In the genomic region with DNA sequence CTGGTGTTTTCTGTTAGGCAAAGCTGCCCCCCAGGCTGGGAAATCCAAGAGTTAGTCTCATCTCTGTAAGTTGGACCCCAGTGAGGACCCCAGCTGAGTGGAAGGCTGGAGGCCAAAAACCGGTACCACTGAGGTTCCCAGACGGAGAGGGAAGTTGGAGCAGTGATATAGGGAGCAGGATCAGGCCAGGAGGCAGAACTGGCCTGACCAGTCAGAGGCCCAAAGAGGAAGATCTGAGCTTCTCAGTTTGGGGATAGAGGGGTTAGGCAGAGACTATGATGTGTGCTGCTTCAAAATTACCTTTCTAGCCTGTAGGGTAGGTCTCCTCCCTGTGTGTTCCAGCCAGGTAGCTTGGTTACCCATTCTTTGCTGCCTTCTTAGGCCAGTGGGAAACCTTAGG, we compare ENCODE assay signal across 10 cellular contexts. TPM values are rescaled to one million over a fixed set of nuclear protein-coding genes. Genes with fewer than 3 reads are reported as not detected.
DNase-seq lines count a peak whose midpoint lies in the region; ATAC-seq and TF ChIP-seq lines count a peak whose summit lies in the region.
"Had no signal": no experiment of that assay in that cellular context is flagged by ENCODE, and none has a peak within 500 bp of the region (broad histone marks: within the 10 kb centered on the region; RNA-seq: fewer than 3 reads in every experiment).

No MANE protein-coding gene starts in this region.

- POLR2A ChIA-PET in A673 (lab: Charles Lee; ENCODE audit: low non-redundant PET), result no interaction called here
- POLR2A ChIA-PET in SK-N-SH (lab: Yijun Ruan, JAX), result no interaction called here

- no peak for TF ChIP-seq POLR2A in gastrocnemius medialis (IDR thresholded peaks at IDR 0.05)

- ATAC-seq in gastrocnemius medialis (no peak), HG03045 (IDR thresholded peaks at IDR 0.05; ENCODE audit: unreplicated experiment) (no peak), GM21390 (IDR thresholded peaks at IDR 0.05; ENCODE audit: unreplicated experiment) (no peak)
- ATAC-seq: SK-N-SH treated with all-trans-retinoic acid at 6 μM for 48 hours had no signal

- H3K9me3 ChIP-seq in A673 (ENCODE audit: low read depth, low read length, poor library complexity, severe bottlenecking) (no peaks in the 10 kb centered on the region), adipocyte (ENCODE audit: control insufficient read depth, low read length) (no peaks in the 10 kb centered on the region), hepatocyte (ENCODE audit: low read depth) (no peaks in the 10 kb centered on the region), gastrocnemius medialis (no peaks in the 10 kb centered on the region), SK-N-SH (no peaks in the 10 kb centered on the region)

- no peak for TF ChIP-seq RAD21 in SK-N-SH (IDR thresholded peaks at IDR 0.05; ENCODE audit: low read length)

- peaks cover 16% of the 10 kb centered on the region for H3K4me1 ChIP-seq in A673 (ENCODE audit: insufficient read depth, low read length, poor library complexity, severe bottlenecking)
- H3K4me1 ChIP-seq in adipocyte (ENCODE audit: control insufficient read depth, insufficient read depth, low read length), result peaks cover 29% of the 10 kb centered on the region
- H3K4me1 ChIP-seq in hepatocyte (ENCODE audit: insufficient read depth), result peaks cover 7% of the 10 kb centered on the region
- H3K4me1 ChIP-seq in gastrocnemius medialis, result peaks cover 76% of the 10 kb centered on the region in 2 donors
- peaks cover 2 to 8% of the 10 kb centered on the region in 2 experiments; a peak in 2 of 4 replicates for H3K4me1 ChIP-seq in SK-N-SH (ENCODE audit: control insufficient read depth in 1 of 2, insufficient read depth in 2 of 2, low read depth in 1 of 2, low read length in 1 of 2)

- no peak for TF ChIP-seq EP300 in SK-N-SH (IDR thresholded peaks at IDR 0.05; ENCODE audit: borderline replicate concordance in 1 of 2, low read depth in 1 of 2, low read length in 1 of 2)

- H3K9ac ChIP-seq in adipocyte (ENCODE audit: low read length) (peak overlapping the region; percentile 69), SK-N-SH (no peak overlapping the region)

- TF ChIP-seq CTCF in A673 (conservative IDR thresholded peaks at IDR 0.05; ENCODE audit: low read depth, low read length), result no peak
- no peak for TF ChIP-seq CTCF in hepatocyte (IDR thresholded peaks at IDR 0.05; ENCODE audit: poor library complexity)
- no peak for TF ChIP-seq CTCF in gastrocnemius medialis (IDR thresholded peaks at IDR 0.05 in 4 of 5, conservative IDR thresholded peaks at IDR 0.05 in 1 of 5)
- no peak for TF ChIP-seq CTCF in SK-N-SH (IDR thresholded peaks at IDR 0.05)

- H3K27me3 ChIP-seq in A673 (replicated peaks; ENCODE audit: insufficient read depth, low read depth, low read length, poor library complexity) (no peaks in the 10 kb centered on the region), adipocyte (replicated peaks; ENCODE audit: control insufficient read depth, insufficient read depth, low read length) (no peaks in the 10 kb centered on the region), hepatocyte (no peaks in the 10 kb centered on the region), gastrocnemius medialis (no peaks in the 10 kb centered on the region), SK-N-SH (ENCODE audit: insufficient read depth) (no peaks in the 10 kb centered on the region)

- H3K79me2 ChIP-seq in hepatocyte, result peaks cover 2% of the 10 kb centered on the region
- H3K79me2 ChIP-seq in SK-N-SH (ENCODE audit: insufficient read depth), result peaks cover 4% of the 10 kb centered on the region

- 71% methylated on average over 2 of the region's 2 CpGs for WGBS in hepatocyte (ENCODE audit: low lambda C conversion rate, missing lambda C conversion rate)
- WGBS in SK-N-SH (ENCODE audit: low lambda C conversion rate), result 59% methylated on average over 2 of the region's 2 CpGs

- DNase-seq in A673 (ENCODE audit: low spot score) (no peak), adipocyte (ENCODE audit: low read depth) (no peak), hepatocyte (ENCODE audit: low spot score) (no peak), gastrocnemius medialis (no peak), A172 (ENCODE audit: low spot score) (no peak), SK-N-SH (no peak)
- DNase-seq: NCI-H510A treated with DMSO at 0.1 percent for 48 hours had no signal

- H4K20me1 ChIP-seq in hepatocyte (ENCODE audit: insufficient read depth, poor library complexity, severe bottlenecking) (no peaks in the 10 kb centered on the region), SK-N-SH (ENCODE audit: insufficient read depth) (no peaks in the 10 kb centered on the region)

- H3K4me2 ChIP-seq in hepatocyte, result peak overlapping the region; percentile 54
- H3K4me2 ChIP-seq in SK-N-SH, result no peak overlapping the region

- no peaks in the 10 kb centered on the region for H3K9me2 ChIP-seq in hepatocyte (replicated peaks; ENCODE audit: insufficient read depth)
- no peaks in the 10 kb centered on the region for H3K9me2 ChIP-seq in SK-N-SH

- H3K27ac ChIP-seq in A673 (ENCODE audit: low read depth, low read length, poor library complexity, severe bottlenecking) (peak overlapping the region; percentile 56), hepatocyte (peak overlapping the region; percentile 79), gastrocnemius medialis (peak overlapping the region; percentile 88 to 98 (median 90)), SK-N-SH (ENCODE audit: low read depth in 2 of 2, low read length in 1 of 2) (peak overlapping the region in 1 of 2 experiments; percentile 13; a peak in 1 of 4 replicates)

- H2AFZ ChIP-seq in hepatocyte (no peak overlapping the region), SK-N-SH (ENCODE audit: low read depth) (no peak overlapping the region)

- no TSS peak for BruUV-seq in A673 (replicated peaks; lab: Mats Ljungman, UMichigan)

- in situ Hi-C loops in gastrocnemius medialis (cut with MboI; ENCODE audit: low sequenced_read_pairs in 4 of 4), result no loop called here

- intact Hi-C loops in A673 (cut with micrococcal nuclease; ENCODE audit: unreplicated experiment) (no loop called here), gastrocnemius medialis (cut with DNase I; ENCODE audit: low total_unique reads) (no loop called here)

- H3K4me3 ChIP-seq in A673 (ENCODE audit: low read depth, low read length, poor library complexity, severe bottlenecking) (no peak overlapping the region), adipocyte (ENCODE audit: low read length) (peak overlapping the region; percentile 15), hepatocyte (no peak overlapping the region), gastrocnemius medialis (no peak overlapping the region), SK-N-SH (ENCODE audit: low read depth in 2 of 2, low read length in 1 of 2) (no peak overlapping the region)

- CTCF ChIA-PET in A673 (lab: Charles Lee), result no interaction called here
- CTCF ChIA-PET in SK-N-SH (lab: Yijun Ruan, JAX), result no interaction called here

- no peaks in the 10 kb centered on the region for H3F3A ChIP-seq in SK-N-SH (replicated peaks; ENCODE audit: insufficient read depth)

- no peaks in the 10 kb centered on the region for H3K36me3 ChIP-seq in A673 (ENCODE audit: insufficient read depth, low read length, poor library complexity, severe bottlenecking)
- H3K36me3 ChIP-seq in adipocyte (ENCODE audit: control insufficient read depth, insufficient read depth, low read length, severe bottlenecking), result no peaks in the 10 kb centered on the region
- H3K36me3 ChIP-seq in hepatocyte (replicated peaks; ENCODE audit: insufficient read depth, low read depth), result no peaks in the 10 kb centered on the region
- H3K36me3 ChIP-seq in gastrocnemius medialis, result peaks cover 0 to 7% of the 10 kb centered on the region in 2 donors
- H3K36me3 ChIP-seq in SK-N-SH (replicated peaks in 1 of 2; ENCODE audit: control insufficient read depth in 1 of 2, insufficient read depth in 2 of 2, low read length in 1 of 2), result no peaks in the 10 kb centered on the region

TF ChIP-seq in SK-N-SH, 30 proteins besides CTCF, POLR2A, EP300 and RAD21 (continues in another document):
- TF ChIP-seq TCF12 (IDR thresholded peaks at IDR 0.05), result no peak

RNA-seq across cellular contexts. Expression of gene RNF181, which starts 4.6 kb away (rescaled TPM):
- total RNA-seq in A673 (2021), result 78.5 and 99.1 TPM in 2 replicates
- 139 and 159 TPM in 2 replicates for total RNA-seq in hepatocyte
- 250 and 256 TPM in 2 replicates for polyA plus RNA-seq in hepatocyte
- total RNA-seq in gastrocnemius medialis, result 100 to 1,000 TPM; 207 to 235 (median 215) TPM
- total RNA-seq in A172 (2014; rRNA removed; shearing (Covaris generic)), result 262 and 285 TPM in 2 replicates
- 312 and 353 TPM in 2 replicates for polyA plus RNA-seq in SK-N-SH (2012; rRNA removed)
- polyA plus RNA-seq in SK-N-SH (2012; cell fraction: cytosol; rRNA removed), result 256 and 277 TPM in 2 replicates
- polyA plus RNA-seq in SK-N-SH (2012; cell fraction: nucleus; rRNA removed), result 222 and 297 TPM in 2 replicates

RNA-seq across cellular contexts. Expression of gene VAMP5, which starts 6.7 kb away (rescaled TPM):
- total RNA-seq in A673 (2021), result 2.1 and 3.8 TPM in 2 replicates
- total RNA-seq in hepatocyte, result 2.1 and 2.7 TPM in 2 replicates
- 36.1 TPM in 2 replicates for polyA plus RNA-seq in hepatocyte
- 10 to 100 TPM; 19.9 to 47.0 (median 36.9) TPM for total RNA-seq in gastrocnemius medialis
- total RNA-seq in A172 (2014; rRNA removed; shearing (Covaris generic)), result 36.2 and 51.0 TPM in 2 replicates
- 9.8 and 12.0 TPM in 2 replicates for polyA plus RNA-seq in SK-N-SH (2012; rRNA removed)
- 7.2 and 10.5 TPM in 2 replicates for polyA plus RNA-seq in SK-N-SH (2012; cell fraction: cytosol; rRNA removed)
- polyA plus RNA-seq in SK-N-SH (2012; cell fraction: nucleus; rRNA removed), result 1.8 and 5.7 TPM in 2 replicates

RNA-seq across cellular contexts. Expression of gene TMEM150A, which starts 11.5 kb away (rescaled TPM):
- total RNA-seq in A673 (2021) (6.4 and 6.6 TPM in 2 replicates), hepatocyte (20.1 and 25.7 TPM in 2 replicates), gastrocnemius medialis (100 to 1,000 TPM in 1 of 4 donors, 10 to 100 TPM in 3; 44.4 to 102 (median 80.7) TPM)
- polyA plus RNA-seq in hepatocyte (64.6 and 67.9 TPM in 2 replicates), SK-N-SH (2012; rRNA removed) (20.2 TPM in 2 replicates)
- 9.8 and 11.7 TPM in 2 replicates for total RNA-seq in A172 (2014; rRNA removed; shearing (Covaris generic))
- polyA plus RNA-seq in SK-N-SH (2012; cell fraction: cytosol; rRNA removed), result 9.5 and 13.1 TPM in 2 replicates
- polyA plus RNA-seq in SK-N-SH (2012; cell fraction: nucleus; rRNA removed), result 43.3 and 53.0 TPM in 2 replicates

RNA-seq across cellular contexts. Expression of gene VAMP8, which starts 13.6 kb away (rescaled TPM):
- total RNA-seq in A673 (2021) (not detected in 2 replicates), hepatocyte (50.7 and 70.4 TPM in 2 replicates), gastrocnemius medialis (10 to 100 TPM in 1 of 4 donors, 1 to 10 TPM in 3; 5.3 to 12.1 (median 7.1) TPM)
- polyA plus RNA-seq in hepatocyte (213 and 240 TPM in 2 replicates), SK-N-SH (2012; rRNA removed) (0.72 and 1.3 TPM in 2 replicates)
- 1.3 and 1.5 TPM in 2 replicates for total RNA-seq in A172 (2014; rRNA removed; shearing (Covaris generic))
- 1.1 and 1.5 TPM in 2 replicates for polyA plus RNA-seq in SK-N-SH (2012; cell fraction: cytosol; rRNA removed)
- polyA plus RNA-seq in SK-N-SH (2012; cell fraction: nucleus; rRNA removed), result 0.52 and 0.87 TPM in 2 replicates

RNA-seq across cellular contexts. Expression of gene C2orf68, which starts 20.9 kb away (rescaled TPM):
- total RNA-seq in A673 (2021) (46.4 and 48.6 TPM in 2 replicates), hepatocyte (21.6 and 23.1 TPM in 2 replicates), gastrocnemius medialis (10 to 100 TPM; 28.4 to 35.4 (median 32.3) TPM)
- polyA plus RNA-seq in hepatocyte (28.3 and 28.4 TPM in 2 replicates), SK-N-SH (2012; rRNA removed) (14.5 and 24.3 TPM in 2 replicates)
- 26.7 and 27.2 TPM in 2 replicates for total RNA-seq in A172 (2014; rRNA removed; shearing (Covaris generic))
- polyA plus RNA-seq in SK-N-SH (2012; cell fraction: cytosol; rRNA removed), result 9.1 and 11.2 TPM in 2 replicates
- polyA plus RNA-seq in SK-N-SH (2012; cell fraction: nucleus; rRNA removed), result 32.6 and 53.9 TPM in 2 replicates
